In genomic region chr6:110873981-110874879, GRCh38 we compare ENCODE assay signal across 8 cellular contexts. TPM values are rescaled to one million over a fixed set of nuclear protein-coding genes. Genes with fewer than 3 reads are reported as not detected.
A peak's percentile ranks its signal among the peaks of the same experiment; 100 is the strongest.
DNase-seq lines count a peak whose midpoint lies in the region; TF ChIP-seq lines count a peak whose summit lies in the region.

Gene AMD1, plus strand, starts transcription at chr6:110874785. Its CDS starts 321 bp downstream, at chr6:110875106.

- H2AK5ac ChIP-seq in neuronal stem cell (ENCODE audit: low read depth, low read length): peak within 1 kb of the TSS; percentile 3

- CTCF ChIA-PET in HEK293T (lab: Yijun Ruan, JAX): no interaction called here

- H2BK12ac ChIP-seq in neuronal stem cell (ENCODE audit: low read length): no peak within 1 kb of the TSS

- no peak within 1 kb of the TSS for H4K91ac ChIP-seq in neuronal stem cell (ENCODE audit: low read depth, low read length, poor library complexity)

- no peak for TF ChIP-seq CTCF in subcutaneous adipose tissue (IDR thresholded peaks at IDR 0.05; ENCODE audit: low read depth)

- no peaks in the 10 kb centered on the region for H3K27me3 ChIP-seq in neuronal stem cell (ENCODE audit: control insufficient read depth in 3 of 3, insufficient read depth in 3 of 3, low read depth in 1 of 3, low read length in 3 of 3)

- H3K9me3 ChIP-seq in neuronal stem cell (replicated peaks in 1 of 2; ENCODE audit: control insufficient read depth in 2 of 2, insufficient read depth in 1 of 2, low read depth in 1 of 2, low read length in 2 of 2): no peaks in the 10 kb centered on the region

- peaks cover 2 to 11% of the 10 kb centered on the region in 2 donors for H3K4me1 ChIP-seq in neuronal stem cell (ENCODE audit: control insufficient read depth in 2 of 2, insufficient read depth in 1 of 2, low read depth in 1 of 2, low read length in 2 of 2)

- peak within 1 kb of the TSS; percentile 96 for H2AFZ ChIP-seq in neuronal stem cell (ENCODE audit: low read length)

- H3K18ac ChIP-seq in neuronal stem cell (ENCODE audit: low read length): peak within 1 kb of the TSS; percentile 97

- peaks cover 0 to 5% of the 10 kb centered on the region in 2 donors for H3K36me3 ChIP-seq in neuronal stem cell (replicated peaks in 1 of 2; ENCODE audit: control insufficient read depth in 2 of 2, insufficient read depth in 2 of 2, low read length in 2 of 2)

- H2BK120ac ChIP-seq in neuronal stem cell (ENCODE audit: low read depth, low read length): peak within 1 kb of the TSS; percentile 40

- no CpG with 5 or more reads among the region's 59 CpGs for WGBS in neuronal stem cell (ENCODE audit: extremely low coverage in 2 of 2, insufficient read length in 2 of 2, insufficient replicate concordance in 1 of 2), 2 donors

- H3K4me3 ChIP-seq in neuronal stem cell (ENCODE audit: low read length in 2 of 2): peak within 1 kb of the TSS; percentile 81 to 98

- in situ Hi-C loops in SK-MEL-5 (cut with HindIII; ENCODE audit: low pct_unique_long_range_greater_than_20kb, low sequenced_read_pairs): loop anchor here (10.0 kb wide), 3 partner anchors 59 to 339 kb away; partner anchors contain the start of gene CDK19

- POLR2A ChIA-PET in HEK293T (lab: Yijun Ruan, JAX): interaction anchor here (0.6 to 6.5 kb wide), 52 partner anchors 8 to 694 kb away, joined by 3 to 93 read pairs (median 4); partner anchors contain the start of genes CDC40, CDK19, GTF3C6 and RPF2

- H3K14ac ChIP-seq in neuronal stem cell (ENCODE audit: low read length): peak within 1 kb of the TSS; percentile 72

- peak within 1 kb of the TSS; percentile 96 for H3K23ac ChIP-seq in neuronal stem cell (ENCODE audit: low read depth, low read length, poor library complexity)

- DNase-seq in GF-D8 (lab: John Stamatoyannopoulos, UW): peak; percentile 91
- DNase-seq in HEK293T (ENCODE audit: extremely low spot score): peak; percentile 99
- DNase-seq in MV-4-11 (lab: John Stamatoyannopoulos, UW): peak; percentile 96
- peak; percentile 96 for DNase-seq in SK-MEL-5 (ENCODE audit: low read depth, low spot score)
- peak; percentile 95 for DNase-seq in activated naive CD4-positive, alpha-beta T cell treated with Interleukin-2 at 50 U/mL for 16 hours
- DNase-seq in foreskin melanocyte: peak; percentile 93
- DNase-seq in neuronal stem cell (ENCODE audit: low spot score): peak; percentile 95

- H3K4me2 ChIP-seq in neuronal stem cell (ENCODE audit: insufficient read depth, low read length, poor library complexity, severe bottlenecking): peak within 1 kb of the TSS; percentile 78

- peak within 1 kb of the TSS; percentile 91 for H3K27ac ChIP-seq in neuronal stem cell (replicated peaks; ENCODE audit: low read length)

- H4K8ac ChIP-seq in neuronal stem cell (ENCODE audit: low read depth, low read length): no peak within 1 kb of the TSS

- H3K9ac ChIP-seq in neuronal stem cell (ENCODE audit: low read depth, low read length, poor library complexity): peak within 1 kb of the TSS; percentile 96

- H3K79me1 ChIP-seq in neuronal stem cell (ENCODE audit: low read depth, low read length): peaks cover 3% of the 10 kb centered on the region

- peak within 1 kb of the TSS; percentile 79 for H2BK15ac ChIP-seq in neuronal stem cell (ENCODE audit: low read length)

- no peak within 1 kb of the TSS for H3K4ac ChIP-seq in neuronal stem cell (ENCODE audit: low read length)

- H2BK5ac ChIP-seq in neuronal stem cell (ENCODE audit: low read length): peak within 1 kb of the TSS; percentile 95

TF ChIP-seq in HEK293T, 16 proteins besides CTCF, POLR2A, EP300 and RAD21:
- TF ChIP-seq NFRKB (IDR thresholded peaks at IDR 0.05): peak; percentile 75
- TF ChIP-seq ZNF384 (IDR thresholded peaks at IDR 0.05): peak; percentile 43; the same call in 1 of the 2 replicates
- TF ChIP-seq FOXA1 (IDR thresholded peaks at IDR 0.05): no peak
- TF ChIP-seq FOXM1 (IDR thresholded peaks at IDR 0.05; ENCODE audit: borderline replicate concordance): no peak
- TF ChIP-seq HDGF (IDR thresholded peaks at IDR 0.05; ENCODE audit: borderline replicate concordance): no peak
- TF ChIP-seq BHLHE40 (IDR thresholded peaks at IDR 0.05; ENCODE audit: borderline replicate concordance): no peak
- no peak for TF ChIP-seq FOXK2 (IDR thresholded peaks at IDR 0.05)
- TF ChIP-seq TARDBP (IDR thresholded peaks at IDR 0.05): peak; percentile 87
- peak; percentile 100 for TF ChIP-seq PKNOX1 (IDR thresholded peaks at IDR 0.05)
- TF ChIP-seq ARNT (IDR thresholded peaks at IDR 0.05): no peak
- peak; percentile 98 for TF ChIP-seq ELF4 (IDR thresholded peaks at IDR 0.05)
- no peak for TF ChIP-seq SUZ12 (IDR thresholded peaks at IDR 0.05)
- no peak for TF ChIP-seq SP1 (IDR thresholded peaks at IDR 0.05)
- TF ChIP-seq CTBP1 (IDR thresholded peaks at IDR 0.05; ENCODE audit: borderline replicate concordance): no peak
- no peak for TF ChIP-seq LEF1 (IDR thresholded peaks at IDR 0.05; ENCODE audit: borderline replicate concordance)
- peak; percentile 67 for TF ChIP-seq L3MBTL2 (conservative IDR thresholded peaks at IDR 0.05)

RNA-seq across cellular contexts. Expression of gene AMD1, which starts in this region (rescaled TPM):
- 76.4 and 82.0 TPM in 2 replicates for total RNA-seq in SK-MEL-5 (2014; rRNA removed; shearing (Covaris generic))
- 53.2 and 75.1 TPM in 2 replicates for polyA plus RNA-seq in SK-MEL-5 (2015; cell fraction: cytosol; rRNA removed)
- 56.3 and 76.6 TPM in 2 replicates for polyA plus RNA-seq in SK-MEL-5 (2015; cell fraction: nucleus; rRNA removed)
- 101 TPM for polyA plus RNA-seq in neuronal stem cell (2013, experiment 1 of 2)
- polyA plus RNA-seq in neuronal stem cell (2013, experiment 2 of 2): 111 TPM
- total RNA-seq in subcutaneous adipose tissue: 10 to 100 TPM; 37.2 to 91.8 (median 43.9) TPM

Comparison
In these comparisons a context has a peak if more than half of its experiments do, and no peak if none do; other contexts are left out.
1. Peak in every context shown above with its lines: DNase-seq, H3K4me3 ChIP-seq and H3K27ac ChIP-seq.